ENCODE assay signal across 15 cellular contexts in genomic region chr15:74438206-74438605, GRCh38. TPM values are rescaled to one million over a fixed set of nuclear protein-coding genes. Genes with fewer than 3 reads are reported as not detected.
DNase-seq lines count a peak whose midpoint lies in the region; ATAC-seq and TF ChIP-seq lines count a peak whose summit lies in the region.
"Had no signal": no experiment of that assay in that cellular context is flagged by ENCODE, and none has a peak within 500 bp of the region (broad histone marks: within the 10 kb centered on the region; RNA-seq: fewer than 3 reads in every experiment).

No MANE protein-coding gene starts in this region.

- peaks cover 27 to 32% of the 10 kb centered on the region in 2 donors for H3K4me1 Mint-ChIP-seq in natural killer cell treated with Interleukin-12 subunit alpha and Interleukin-12 subunit beta and Interleukin-15 and Interleukin-18, amount 100 ng/mL, for 72 hours (ENCODE audit: low read depth in 2 of 2)
- H3K4me1 Mint-ChIP-seq in natural killer cell (peaks cover 0 to 20% of the 10 kb centered on the region in 2 donors), naive B cell (peaks cover 33 to 41% (median 37%) of the 10 kb centered on the region in 3 donors)
- peaks cover 34% of the 10 kb centered on the region for H3K4me1 Mint-ChIP-seq in activated naive CD8-positive, alpha-beta T cell (ENCODE audit: low read depth)

- intact Hi-C loops in natural killer cell (cut with micrococcal nuclease) (loop anchor here (1.0 to 5.0 kb wide), 3 partner anchors 36 to 65 kb away; no protein-coding TSS in a partner anchor), colonic mucosa (cut with DNase I) (no loop called here)

- no peaks in the 10 kb centered on the region for H3K27me3 Mint-ChIP-seq in natural killer cell treated with Interleukin-12 subunit alpha and Interleukin-12 subunit beta and Interleukin-15 and Interleukin-18, amount 100 ng/mL, for 72 hours
- no peaks in the 10 kb centered on the region for H3K27me3 Mint-ChIP-seq in natural killer cell (ENCODE audit: low read depth in 2 of 2)
- no peaks in the 10 kb centered on the region for H3K27me3 Mint-ChIP-seq in activated naive CD8-positive, alpha-beta T cell
- H3K27me3 Mint-ChIP-seq in naive B cell, result no peaks in the 10 kb centered on the region
- H3K27me3 Mint-ChIP-seq: naive thymus-derived CD4-positive, alpha-beta T cell had no signal

- H3K4me3 ChIP-seq in colonic mucosa, result no peak overlapping the region
- H3K4me3 ChIP-seq: BLaER1, GM12878, left lung, upper lobe of right lung had no signal

- H3K9ac ChIP-seq in colonic mucosa (ENCODE audit: low read depth in 2 of 2, low read length in 2 of 2), result no peak overlapping the region
- H3K9ac ChIP-seq: BLaER1 had no signal

- H3K36me3 Mint-ChIP-seq in natural killer cell treated with Interleukin-12 subunit alpha and Interleukin-12 subunit beta and Interleukin-15 and Interleukin-18, amount 100 ng/mL, for 72 hours, result no peaks in the 10 kb centered on the region
- H3K36me3 Mint-ChIP-seq in natural killer cell (no peaks in the 10 kb centered on the region), naive B cell (no peaks in the 10 kb centered on the region)
- H3K36me3 Mint-ChIP-seq in activated naive CD8-positive, alpha-beta T cell, result no peaks in the 10 kb centered on the region
- H3K36me3 Mint-ChIP-seq: naive thymus-derived CD4-positive, alpha-beta T cell had no signal

- no peak overlapping the region for H3K4me3 Mint-ChIP-seq in natural killer cell treated with Interleukin-12 subunit alpha and Interleukin-12 subunit beta and Interleukin-15 and Interleukin-18, amount 100 ng/mL, for 72 hours
- H3K4me3 Mint-ChIP-seq in natural killer cell (no peak overlapping the region), naive B cell (peak overlapping the region in 2 of 8 donors; percentile 23 to 44)
- H3K4me3 Mint-ChIP-seq in activated naive CD8-positive, alpha-beta T cell, result no peak overlapping the region
- H3K4me3 Mint-ChIP-seq: H9; naive thymus-derived CD4-positive, alpha-beta T cell had no signal

- no peak overlapping the region for H3K27ac ChIP-seq in colonic mucosa
- H3K27ac ChIP-seq: BLaER1, left lung, upper lobe of right lung had no signal

- TF ChIP-seq CTCF in natural killer cell (IDR thresholded peaks at IDR 0.05) (no peak), colonic mucosa (IDR thresholded peaks at IDR 0.05) (no peak)

- no peaks in the 10 kb centered on the region for H3K36me3 ChIP-seq in colonic mucosa
- H3K36me3 ChIP-seq: BLaER1, left lung, upper lobe of right lung had no signal

- H3K9me3 ChIP-seq in colonic mucosa, result no peaks in the 10 kb centered on the region
- H3K9me3 ChIP-seq: BLaER1, left lung, upper lobe of right lung had no signal

- no peaks in the 10 kb centered on the region for H3K4me1 ChIP-seq in colonic mucosa

- no peaks in the 10 kb centered on the region for H3K9me3 Mint-ChIP-seq in natural killer cell treated with Interleukin-12 subunit alpha and Interleukin-12 subunit beta and Interleukin-15 and Interleukin-18, amount 100 ng/mL, for 72 hours
- no peaks in the 10 kb centered on the region for H3K9me3 Mint-ChIP-seq in natural killer cell
- H3K9me3 Mint-ChIP-seq in activated naive CD8-positive, alpha-beta T cell (ENCODE audit: low read depth), result no peaks in the 10 kb centered on the region
- no peaks in the 10 kb centered on the region for H3K9me3 Mint-ChIP-seq in naive B cell
- H3K9me3 Mint-ChIP-seq: H9; naive thymus-derived CD4-positive, alpha-beta T cell had no signal

- H3K27ac Mint-ChIP-seq in natural killer cell treated with Interleukin-12 subunit alpha and Interleukin-12 subunit beta and Interleukin-15 and Interleukin-18, amount 100 ng/mL, for 72 hours, result peak overlapping the region; percentile 64 to 68
- H3K27ac Mint-ChIP-seq in natural killer cell, result no peak overlapping the region
- peak overlapping the region; percentile 64 for H3K27ac Mint-ChIP-seq in activated naive CD8-positive, alpha-beta T cell
- peak overlapping the region in 5 of 6 donors; percentile 23 to 97 (median 62) for H3K27ac Mint-ChIP-seq in naive B cell
- H3K27ac Mint-ChIP-seq: H9 had no signal

- H3K27me3 ChIP-seq in colonic mucosa, result peaks cover 1% of the 10 kb centered on the region
- H3K27me3 ChIP-seq: upper lobe of right lung had no signal

- ATAC-seq in natural killer cell treated with Interleukin-12 subunit alpha and Interleukin-12 subunit beta and Interleukin-15 and Interleukin-18, amount 100 ng/mL, for 72 hours, result no peak
- ATAC-seq in natural killer cell (no peak), naive B cell (ENCODE audit: low read depth in 2 of 2) (no peak), HG03280 (IDR thresholded peaks at IDR 0.05; ENCODE audit: unreplicated experiment) (no peak), GM21529 (IDR thresholded peaks at IDR 0.05; ENCODE audit: unreplicated experiment) (no peak)

- no peak for DNase-seq in natural killer cell treated with Interleukin-12 subunit alpha and Interleukin-12 subunit beta and Interleukin-15 and Interleukin-18, amount 100 ng/mL, for 72 hours (ENCODE audit: low spot score)
- DNase-seq in natural killer cell (no peak), naive B cell (no peak), colonic mucosa (no peak)
- no peak for DNase-seq in stimulated activated CD4-positive, alpha-beta T cell treated with anti-CD3 and anti-CD28 coated beads, Interleukin-4, amount 100 ng/mL, for 4 hours
- DNase-seq: foreskin melanocyte had no signal

RNA-seq across cellular contexts. Expression of gene SEMA7A, which starts 4.4 kb away (rescaled TPM):
- 10 to 100 TPM; 32.1 to 40.8 TPM for total RNA-seq in natural killer cell treated with Interleukin-12 subunit alpha and Interleukin-12 subunit beta and Interleukin-15 and Interleukin-18, amount 100 ng/mL, for 72 hours
- total RNA-seq in natural killer cell (10 to 100 TPM in 1 of 3 donors, 1 to 10 TPM in 2; 4.7 to 46.2 (median 9.0) TPM), colonic mucosa (1 to 10 TPM; 1.8 to 2.0 TPM)
- polyA plus RNA-seq in naive B cell (ENCODE audit: low read depth in 6 of 6), result 1 to 10 TPM in 2 of 6 donors, under 1 TPM in 3, not detected in 1; 0.10 to 1.5 (median 0.62) TPM
- polyA plus RNA-seq: naive thymus-derived CD4-positive, alpha-beta T cell had no signal

RNA-seq across cellular contexts. Expression of gene UBL7, which starts 22.8 kb away (rescaled TPM):
- total RNA-seq in natural killer cell treated with Interleukin-12 subunit alpha and Interleukin-12 subunit beta and Interleukin-15 and Interleukin-18, amount 100 ng/mL, for 72 hours, result 10 to 100 TPM; 34.3 to 38.9 TPM
- total RNA-seq in natural killer cell (10 to 100 TPM; 25.1 to 38.7 (median 29.0) TPM), colonic mucosa (10 to 100 TPM; 32.2 to 43.8 TPM)
- 100 to 1,000 TPM; 113 to 143 (median 134) TPM for polyA plus RNA-seq in naive B cell (ENCODE audit: low read depth in 6 of 6)

Comparison
In these comparisons a context has a peak if more than half of its experiments do, and no peak if none do; other contexts are left out.
1. H3K27ac Mint-ChIP-seq: peak in natural killer cell treated with Interleukin-12 subunit alpha and Interleukin-12 subunit beta and Interleukin-15 and Interleukin-18, amount 100 ng/mL, for 72 hours (2 of 2), activated naive CD8-positive, alpha-beta T cell (single experiment) and naive B cell (5 of 6); none in natural killer cell (0 of 2).